17 cellular contexts compared by ENCODE assay signal in genomic region chr20:45905505-45906079, GRCh38. TPM values are rescaled to one million over a fixed set of nuclear protein-coding genes. Genes with fewer than 3 reads are reported as not detected.
DNase-seq lines count a peak whose midpoint lies in the region; FAIRE-seq and TF ChIP-seq lines count a peak whose summit lies in the region.
"Had no signal": no experiment of that assay in that cellular context is flagged by ENCODE, and none has a peak within 500 bp of the region (broad histone marks: within the 10 kb centered on the region; RNA-seq: fewer than 3 reads in every experiment).

No MANE protein-coding gene starts in this region.

- DNase-seq in AG08396 (ENCODE audit: low spot score) (peak; percentile 65), HS-5 (ENCODE audit: low read depth) (peak; percentile 91), amniotic epithelial cell (ENCODE audit: low read depth) (peak; percentile 83), hepatic stellate cell (ENCODE audit: low spot score) (peak; percentile 81), GM12891 (ENCODE audit: insufficient read length, low spot score) (no peak), NCI-H1436 treated with DMSO at 0.1 percent for 48 hours (lab: John Stamatoyannopoulos, UW) (no peak), D721Med (ENCODE audit: insufficient read length, low spot score) (no peak), NCI-H446 (lab: John Stamatoyannopoulos, UW) (no peak)
- DNase-seq: activated CD4-positive, alpha-beta T cell treated with anti-CD3 and anti-CD28 coated beads, Interleukin-2, amount 10 ng/mL, durations not matched to agents 24 days and 14 days; activated T-cell treated with anti-CD3 and anti-CD28 coated beads, Interleukin-2, amount 50 U/mL, for 4 hours; anterior cingulate cortex; dorsolateral prefrontal cortex; gastrocnemius medialis; NCI-H1436; NCI-H510A; stimulated activated CD4-positive, alpha-beta T cell treated with anti-CD3 and anti-CD28 coated beads, Interleukin-15, amount 100 ng/mL, for 24 hours had no signal

- no peak for TF ChIP-seq CTCF in D721Med (IDR thresholded peaks at IDR 0.05; ENCODE audit: insufficient read depth, missing control alignments)

- TF ChIP-seq POLR2A in GM12891 (IDR thresholded peaks at IDR 0.05; ENCODE audit: low read depth, low read length), result no peak

- FAIRE-seq in GM12891 (lab: Jason Lieb, UNC) (no peak), D721Med (lab: Jason Lieb, UNC) (no peak)
- FAIRE-seq: islet of Langerhans had no signal

TF ChIP-seq in GM12891, 5 proteins besides CTCF, POLR2A, EP300 and RAD21:
- TF ChIP-seq POLR2AphosphoS5 (IDR thresholded peaks at IDR 0.05; ENCODE audit: low read depth, low read length), result no peak
- no peak for TF ChIP-seq POU2F2 (IDR thresholded peaks at IDR 0.05; ENCODE audit: low read depth, low read length)
- no peak for TF ChIP-seq TAF1 (IDR thresholded peaks at IDR 0.05; ENCODE audit: low read depth, low read length)
- TF ChIP-seq SPI1 (IDR thresholded peaks at IDR 0.05; ENCODE audit: low read depth, low read length), result no peak
- no peak for TF ChIP-seq PAX5 (IDR thresholded peaks at IDR 0.05; ENCODE audit: insufficient read depth, low read length, severe bottlenecking)
TF ChIP-seq in GM12891: peak in this region for 0.

RNA-seq across cellular contexts. Expression of gene PLTP, which starts 6.4 kb away (rescaled TPM):
- polyA plus RNA-seq in GM12891 (2012; ENCODE audit: low read depth, missing spikeins), result 11.5 TPM

RNA-seq across cellular contexts. Expression of gene CTSA, which starts 14.5 kb away (rescaled TPM):
- polyA plus RNA-seq in GM12891 (2012; ENCODE audit: low read depth, missing spikeins), result 34.7 TPM

RNA-seq across cellular contexts. Expression of gene NEURL2, which starts 14.6 kb away (rescaled TPM):
- polyA plus RNA-seq in GM12891 (2012; ENCODE audit: low read depth, missing spikeins), result 2.6 TPM

RNA-seq across cellular contexts. Expression of gene SPATA25, which starts 18.2 kb away (rescaled TPM):
- polyA plus RNA-seq in GM12891 (2012; ENCODE audit: low read depth, missing spikeins), result 0.62 TPM

RNA-seq across cellular contexts. Expression of gene ZSWIM1, which starts 24.6 kb away (rescaled TPM):
- polyA plus RNA-seq in GM12891 (2012; ENCODE audit: low read depth, missing spikeins), result 5.9 TPM

Comparison
In these comparisons a context has a peak if more than half of its experiments do, and no peak if none do; other contexts are left out.
1. DNase-seq: peak in AG08396 (single experiment), HS-5 (single experiment), amniotic epithelial cell (single experiment) and hepatic stellate cell (single experiment); none in GM12891 (single experiment), NCI-H1436 treated with DMSO at 0.1 percent for 48 hours (single experiment), D721Med (single experiment) and NCI-H446 (0 of 2).